In genomic region chrX:101390664-101391525, GRCh38 we compare ENCODE assay signal across 8 cellular contexts. TPM values are rescaled to one million over a fixed set of nuclear protein-coding genes. Genes with fewer than 3 reads are reported as not detected.
DNase-seq lines count a peak whose midpoint lies in the region; ATAC-seq, FAIRE-seq and TF ChIP-seq lines count a peak whose summit lies in the region.

Gene RPL36A, plus strand, starts transcription at chrX:101391011. Its CDS starts 33 bp downstream, at chrX:101391044.

- H3K36me3 ChIP-seq in vagina = no peaks in the 10 kb centered on the region

- intact Hi-C loops in right cardiac atrium (cut with DNase I) (no loop called here), vagina (cut with DNase I) (no loop called here)

- H3K4me1 ChIP-seq in right cardiac atrium (ENCODE audit: control insufficient read depth, insufficient read depth, low read length) (no peaks in the 10 kb centered on the region), vagina (peaks cover 4% of the 10 kb centered on the region)

- peak; percentile 6 to 54 (median 47) for TF ChIP-seq CTCF in vagina (IDR thresholded peaks at IDR 0.05)

- H3K27ac ChIP-seq in right cardiac atrium (ENCODE audit: low read length) (peak within 1 kb of the TSS; percentile 86), vagina (peak within 1 kb of the TSS; percentile 80)

- no peak for DNase-seq in GM12892 (ENCODE audit: insufficient read length)
- DNase-seq in NCI-H146 (lab: John Stamatoyannopoulos, UW) = peak; percentile 95
- DNase-seq in T-helper 1 cell = peak; percentile 55 to 86 (median 67)
- peak; percentile 87 for DNase-seq in amniotic epithelial cell (ENCODE audit: low read depth)
- DNase-seq in right cardiac atrium = peak; percentile 87 to 94 (median 93)
- DNase-seq in putamen (ENCODE audit: low spot score) = peak; percentile 78
- DNase-seq in vagina (ENCODE audit: extremely low spot score in 2 of 2) = no peak

- H3K4me3 ChIP-seq in right cardiac atrium (ENCODE audit: low read length) = peak within 1 kb of the TSS; percentile 84
- H3K4me3 ChIP-seq in vagina = peak within 1 kb of the TSS; percentile 49 to 51

- peak; percentile 69 for ATAC-seq in HG02870 (IDR thresholded peaks at IDR 0.05; ENCODE audit: unreplicated experiment)
- peak; percentile 99 for ATAC-seq in right cardiac atrium

- no peaks in the 10 kb centered on the region for H3K27me3 ChIP-seq in right cardiac atrium (ENCODE audit: control insufficient read depth, insufficient read depth)
- no peaks in the 10 kb centered on the region for H3K27me3 ChIP-seq in vagina

- TF ChIP-seq POLR2A in GM12892 (IDR thresholded peaks at IDR 0.05; ENCODE audit: low read depth, low read length) (peak; percentile 97), vagina (IDR thresholded peaks at IDR 0.05) (peak in 1 of 2 donors; percentile 62)

- under 1% methylated on average over 47 of the region's 47 CpGs for WGBS in right cardiac atrium

- peak; percentile 86 for FAIRE-seq in GM12892 (lab: Jason Lieb, UNC)

- no peaks in the 10 kb centered on the region for H3K9me3 ChIP-seq in right cardiac atrium (ENCODE audit: control insufficient read depth, low read length)
- no peaks in the 10 kb centered on the region for H3K9me3 ChIP-seq in vagina

RNA-seq across cellular contexts. Expression of gene RPL36A, which starts in this region (rescaled TPM):
- 3,522 TPM for polyA plus RNA-seq in GM12892 (2012; ENCODE audit: missing spikeins)
- 100 to 1,000 TPM in 2 of 4 donors, 10 to 100 TPM in 2; 71.2 to 109 (median 99.8) TPM for total RNA-seq in right cardiac atrium
- 1,005 TPM for polyA plus RNA-seq in right cardiac atrium
- 514 TPM for total RNA-seq in vagina

Comparison
In these comparisons a context has a peak if more than half of its experiments do, and no peak if none do; other contexts are left out.
1. DNase-seq: peak in NCI-H146 (single experiment), T-helper 1 cell (5 of 5), amniotic epithelial cell (single experiment), right cardiac atrium (3 of 3) and putamen (single experiment); none in GM12892 (single experiment) and vagina (0 of 2).